9 cellular contexts compared by ENCODE assay signal in the genomic region with DNA sequence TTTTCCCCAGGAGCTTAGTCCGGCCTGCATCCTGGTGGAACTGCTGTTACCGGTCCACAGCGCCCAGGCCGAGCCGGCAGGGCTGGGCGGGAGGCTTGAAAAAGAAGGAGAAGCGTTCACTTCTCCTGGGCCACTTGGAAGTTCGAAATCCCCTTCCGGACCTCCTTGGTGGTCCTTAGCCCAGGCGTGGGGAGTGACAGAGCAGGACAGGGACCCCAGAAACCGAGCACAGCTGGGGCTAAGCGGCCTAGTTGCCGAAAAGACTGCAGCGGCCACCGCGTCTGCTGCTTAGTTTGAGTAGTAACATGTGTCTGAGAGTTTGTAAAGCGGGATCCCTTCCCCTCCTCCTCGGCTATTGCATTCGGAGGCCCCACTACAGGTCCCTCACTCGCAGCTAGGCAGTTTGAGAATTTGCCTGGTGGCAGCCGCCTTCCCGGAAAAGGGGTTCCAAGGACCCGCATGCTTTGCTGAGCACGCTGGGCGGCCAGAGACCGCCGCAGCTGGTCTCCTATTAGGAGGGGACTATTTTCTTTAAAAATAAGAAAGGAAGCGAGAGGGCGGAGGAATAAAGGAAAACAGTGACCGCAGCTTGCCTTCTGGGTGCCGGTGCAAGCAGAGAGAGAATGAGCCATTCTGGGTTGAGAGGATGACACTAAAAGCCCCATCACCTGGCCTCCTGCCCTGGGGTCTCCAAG. TPM values are rescaled to one million over a fixed set of nuclear protein-coding genes. Genes with fewer than 3 reads are reported as not detected.
A peak's percentile ranks its signal among the peaks of the same experiment; 100 is the strongest.
DNase-seq lines count a peak whose midpoint lies in the region; ATAC-seq and TF ChIP-seq lines count a peak whose summit lies in the region.
"Had no signal": no experiment of that assay in that cellular context is flagged by ENCODE, and none has a peak within 500 bp of the region (broad histone marks: within the 10 kb centered on the region; RNA-seq: fewer than 3 reads in every experiment).

No MANE protein-coding gene starts in this region.

- H3K4me3 Mint-ChIP-seq in activated naive CD8-positive, alpha-beta T cell = peak overlapping the region; percentile 3
- no peak overlapping the region for H3K4me3 Mint-ChIP-seq in activated naive CD8-positive, alpha-beta T cell treated with anti-CD3 and anti-CD28 coated beads for 36 hours
- H3K4me3 Mint-ChIP-seq: stimulated activated memory B cell treated with anti-CD40 and anti-IgM and Interleukin-4, amounts not matched to agents 10 μg/mL and 1 μg/mL and 100 μg/mL, for 72 hours had no signal

- H3K9ac ChIP-seq in iPS-20b (ENCODE audit: low read depth, low read length) = no peak overlapping the region

- H3K4me1 ChIP-seq in iPS-20b (ENCODE audit: insufficient read depth, low read length) = peaks cover 4% of the 10 kb centered on the region; the same call in 1 of the 2 replicates
- peaks cover 25 to 49% (median 33%) of the 10 kb centered on the region in 4 donors for H3K4me1 ChIP-seq in upper lobe of left lung

- H3K9me3 ChIP-seq in iPS-20b (ENCODE audit: insufficient read depth, low read depth, low read length) (peaks cover 3% of the 10 kb centered on the region; the same call in 1 of the 2 replicates), upper lobe of left lung (no peaks in the 10 kb centered on the region)
- H3K9me3 ChIP-seq: left ventricle myocardium inferior had no signal

- TF ChIP-seq CTCF in upper lobe of left lung (IDR thresholded peaks at IDR 0.05) (no peak), omental fat pad (IDR thresholded peaks at IDR 0.05) (no peak)

- no peak for TF ChIP-seq EP300 in upper lobe of left lung (IDR thresholded peaks at IDR 0.05)

- WGBS in upper lobe of left lung, 2 donors = 35 to 39% methylated on average over 28 to 31 of the region's 31 CpGs

- TF ChIP-seq POLR2A in upper lobe of left lung (IDR thresholded peaks at IDR 0.05) = no peak

- ATAC-seq in upper lobe of left lung (ENCODE audit: low FRiP score in 2 of 2) (no peak), omental fat pad (ENCODE audit: low FRiP score) (no peak)

- H3K4me3 ChIP-seq in iPS-20b (ENCODE audit: low read length) (0 out of 2 replicates have a peak overlapping the region, but pooled peaks have one; percentile 29), upper lobe of left lung (peak overlapping the region in 2 of 4 donors; percentile 50)

- H3K36me3 Mint-ChIP-seq in activated naive CD8-positive, alpha-beta T cell = no peaks in the 10 kb centered on the region
- H3K36me3 Mint-ChIP-seq in activated naive CD8-positive, alpha-beta T cell treated with anti-CD3 and anti-CD28 coated beads for 36 hours = no peaks in the 10 kb centered on the region
- H3K36me3 Mint-ChIP-seq: stimulated activated memory B cell treated with anti-CD40 and anti-IgM and Interleukin-4, amounts not matched to agents 10 μg/mL and 1 μg/mL and 100 μg/mL, for 72 hours had no signal

- H3K9me3 Mint-ChIP-seq in activated naive CD8-positive, alpha-beta T cell (ENCODE audit: low read depth) = no peaks in the 10 kb centered on the region
- H3K9me3 Mint-ChIP-seq in activated naive CD8-positive, alpha-beta T cell treated with anti-CD3 and anti-CD28 coated beads for 36 hours = no peaks in the 10 kb centered on the region
- H3K9me3 Mint-ChIP-seq: stimulated activated memory B cell treated with anti-CD40 and anti-IgM and Interleukin-4, amounts not matched to agents 10 μg/mL and 1 μg/mL and 100 μg/mL, for 72 hours had no signal

- no peak overlapping the region for H3K27ac ChIP-seq in iPS-20b (ENCODE audit: low read length)
- peak overlapping the region; percentile 40 to 90 (median 72) for H3K27ac ChIP-seq in upper lobe of left lung
- H3K27ac ChIP-seq: left ventricle myocardium inferior had no signal

- H3K27me3 ChIP-seq in iPS-20b (ENCODE audit: insufficient read depth, low read length) = peaks cover 100% of the 10 kb centered on the region
- H3K27me3 ChIP-seq in upper lobe of left lung = peaks cover 0 to 66% (median 32%) of the 10 kb centered on the region in 4 donors

- no peak for DNase-seq in activated naive CD8-positive, alpha-beta T cell treated with anti-CD3 and anti-CD28 coated beads for 36 hours
- peak in 1 of 2 donors; percentile 65 for DNase-seq in upper lobe of left lung
- no peak for DNase-seq in omental fat pad (ENCODE audit: low spot score)
- no peak for DNase-seq in Ammon's horn (ENCODE audit: low spot score)

- H3K4me1 Mint-ChIP-seq in activated naive CD8-positive, alpha-beta T cell (ENCODE audit: low read depth) = peaks cover 44% of the 10 kb centered on the region
- H3K4me1 Mint-ChIP-seq in activated naive CD8-positive, alpha-beta T cell treated with anti-CD3 and anti-CD28 coated beads for 36 hours = peaks cover 40% of the 10 kb centered on the region

- peaks cover 54% of the 10 kb centered on the region for H3K27me3 Mint-ChIP-seq in activated naive CD8-positive, alpha-beta T cell
- H3K27me3 Mint-ChIP-seq in activated naive CD8-positive, alpha-beta T cell treated with anti-CD3 and anti-CD28 coated beads for 36 hours = peaks cover 98% of the 10 kb centered on the region

- H3K27ac Mint-ChIP-seq in activated naive CD8-positive, alpha-beta T cell = no peak overlapping the region
- no peak overlapping the region for H3K27ac Mint-ChIP-seq in activated naive CD8-positive, alpha-beta T cell treated with anti-CD3 and anti-CD28 coated beads for 36 hours
- H3K27ac Mint-ChIP-seq: activated CD4-positive, alpha-beta T cell treated with anti-CD3 and anti-CD28 coated beads for 36 hours; stimulated activated memory B cell treated with anti-CD40 and anti-IgM and Interleukin-4, amounts not matched to agents 10 μg/mL and 1 μg/mL and 100 μg/mL, for 72 hours had no signal

- H3K36me3 ChIP-seq in iPS-20b (ENCODE audit: insufficient read depth, low read depth, low read length) (no peaks in the 10 kb centered on the region), upper lobe of left lung (no peaks in the 10 kb centered on the region)
- H3K36me3 ChIP-seq: left ventricle myocardium inferior had no signal

RNA-seq across cellular contexts. Expression of gene HOXB5, which starts 1.0 kb away (rescaled TPM):
- not detected for total RNA-seq in activated naive CD8-positive, alpha-beta T cell treated with anti-CD3 and anti-CD28 coated beads for 36 hours
- total RNA-seq in upper lobe of left lung = 1 to 10 TPM in 4 of 6 donors, under 1 TPM in 2; 0.39 to 5.0 (median 1.5) TPM
- 1 to 10 TPM in 2 of 4 donors, under 1 TPM in 2; 0.72 to 3.3 (median 1.4) TPM for total RNA-seq in omental fat pad
- total RNA-seq: activated CD4-positive, alpha-beta T cell treated with anti-CD3 and anti-CD28 coated beads for 36 hours; left ventricle myocardium inferior had no signal

RNA-seq across cellular contexts. Expression of gene HOXB3, which starts 4.5 kb away (rescaled TPM):
- total RNA-seq in activated naive CD8-positive, alpha-beta T cell treated with anti-CD3 and anti-CD28 coated beads for 36 hours = 1 to 10 TPM; 1.4 to 2.0 TPM
- total RNA-seq in upper lobe of left lung = 10 to 100 TPM in 2 of 6 donors, 1 to 10 TPM in 4; 2.9 to 12.6 (median 7.9) TPM
- total RNA-seq in omental fat pad = 10 to 100 TPM in 2 of 4 donors, 1 to 10 TPM in 2; 4.8 to 30.3 (median 10.6) TPM

RNA-seq across cellular contexts. Expression of gene HOXB6, which starts 10.2 kb away (rescaled TPM):
- total RNA-seq in activated naive CD8-positive, alpha-beta T cell treated with anti-CD3 and anti-CD28 coated beads for 36 hours = not detected
- total RNA-seq in upper lobe of left lung = 10 to 100 TPM in 2 of 6 donors, 1 to 10 TPM in 4; 1.1 to 11.3 (median 7.0) TPM
- total RNA-seq in omental fat pad = 10 to 100 TPM in 3 of 4 donors, 1 to 10 TPM in 1; 9.2 to 22.7 (median 15.5) TPM
- total RNA-seq: activated CD4-positive, alpha-beta T cell treated with anti-CD3 and anti-CD28 coated beads for 36 hours had no signal

RNA-seq across cellular contexts. Expression of gene HOXB7, which starts 16.3 kb away (rescaled TPM):
- 1 to 10 TPM in 1 of 2 experiments, under 1 TPM in 1; 0.62 to 1.4 TPM for total RNA-seq in activated naive CD8-positive, alpha-beta T cell treated with anti-CD3 and anti-CD28 coated beads for 36 hours
- total RNA-seq in upper lobe of left lung (1 to 10 TPM in 5 of 6 donors, not detected in 1; 1.1 to 3.7 (median 1.3) TPM), omental fat pad (10 to 100 TPM in 1 of 4 donors, 1 to 10 TPM in 3; 5.3 to 11.5 (median 8.4) TPM)

RNA-seq across cellular contexts. Expression of gene HOXB4, which starts 16.4 kb away (rescaled TPM):
- 1 to 10 TPM; 1.3 to 1.9 TPM for total RNA-seq in activated naive CD8-positive, alpha-beta T cell treated with anti-CD3 and anti-CD28 coated beads for 36 hours
- total RNA-seq in upper lobe of left lung (1 to 10 TPM in 4 of 6 donors, under 1 TPM in 2; 0.61 to 5.6 (median 2.0) TPM), omental fat pad (1 to 10 TPM; 1.6 to 8.7 (median 3.4) TPM)
